In genomic region chr2:134206029-134206428, GRCh38 we compare ENCODE assay signal across 16 cellular contexts. TPM values are rescaled to one million over a fixed set of nuclear protein-coding genes. Genes with fewer than 3 reads are reported as not detected.
DNase-seq lines count a peak whose midpoint lies in the region; ATAC-seq, FAIRE-seq and TF ChIP-seq lines count a peak whose summit lies in the region.
"Had no signal": no experiment of that assay in that cellular context is flagged by ENCODE, and none has a peak within 500 bp of the region (broad histone marks: within the 10 kb centered on the region; RNA-seq: fewer than 3 reads in every experiment).

No MANE protein-coding gene starts in this region.

- no peak for TF ChIP-seq EP300 in H1 (IDR thresholded peaks at IDR 0.05; ENCODE audit: borderline replicate concordance in 1 of 2, low read depth in 2 of 2, low read length in 2 of 2)

- no peaks in the 10 kb centered on the region for H3K23me2 ChIP-seq in H1 (ENCODE audit: low read depth, low read length)

- no peak overlapping the region for H3K4ac ChIP-seq in H1 (replicated peaks; ENCODE audit: insufficient read length, low read depth, low read length)

- no peak overlapping the region for H2BK15ac ChIP-seq in H1 (ENCODE audit: low read length)

- CTCF ChIA-PET in H1 (lab: Charles Lee; ENCODE audit: partially characterized antibody) = interaction anchor here (0.9 to 12.8 kb wide), 23 partner anchors 9 to 322 kb away, joined by 3 to 240 read pairs (median 4); no protein-coding TSS in a partner anchor
- CTCF ChIA-PET in MCF 10A (lab: Yijun Ruan, JAX) = interaction anchor here (0.6 to 4.5 kb wide), 12 partner anchors 9 to 320 kb away, joined by 3 to 144 read pairs (median 4); no protein-coding TSS in a partner anchor

- no peak overlapping the region for H3K27ac Mint-ChIP-seq in T-helper 2 cell treated with Interferon-gamma antibody and Interleukin-4, amounts not matched to agents 5 μg/mL and 100 μg/mL, for 36 hours
- H3K27ac Mint-ChIP-seq in MCF 10A (ENCODE audit: low read depth, unreplicated experiment) = no peak overlapping the region
- H3K27ac Mint-ChIP-seq: activated naive CD8-positive, alpha-beta T cell; T-cell had no signal

- TF ChIP-seq CTCF in H1 (IDR thresholded peaks at IDR 0.05; ENCODE audit: control extremely low read depth in 1 of 3, insufficient read depth in 1 of 3, low read depth in 1 of 3, low read length in 3 of 3) = no peak
- TF ChIP-seq CTCF in MCF 10A (IDR thresholded peaks at IDR 0.05; ENCODE audit: unreplicated experiment) = no peak

- no peak overlapping the region for H4K5ac ChIP-seq in H1 (ENCODE audit: insufficient read length, low read depth, low read length)

- H3K9me3 Mint-ChIP-seq in T-helper 2 cell treated with Interferon-gamma antibody and Interleukin-4, amounts not matched to agents 5 μg/mL and 100 μg/mL, for 36 hours = no peaks in the 10 kb centered on the region
- no peaks in the 10 kb centered on the region for H3K9me3 Mint-ChIP-seq in MCF 10A (ENCODE audit: unreplicated experiment)
- H3K9me3 Mint-ChIP-seq: neural crest cell, T-cell had no signal

- intact Hi-C loops in MCF 10A (cut with micrococcal nuclease) = loop anchor here (5.0 kb wide), 4 partner anchors 36 to 319 kb away; no protein-coding TSS in a partner anchor

- H4K20me1 ChIP-seq in BLaER1 (peaks cover 80% of the 10 kb centered on the region), H1 (replicated peaks in 1 of 2; ENCODE audit: control insufficient read depth in 1 of 2, insufficient read depth in 2 of 2, low read length in 2 of 2) (peaks cover 3 to 18% of the 10 kb centered on the region in 2 experiments)

- no peak overlapping the region for H3K4me3 Mint-ChIP-seq in T-helper 2 cell treated with Interferon-gamma antibody and Interleukin-4, amounts not matched to agents 5 μg/mL and 100 μg/mL, for 36 hours
- H3K4me3 Mint-ChIP-seq in MCF 10A (ENCODE audit: unreplicated experiment) = no peak overlapping the region
- H3K4me3 Mint-ChIP-seq: activated naive CD8-positive, alpha-beta T cell; neural crest cell; T-cell had no signal

- no peaks in the 10 kb centered on the region for H3K4me1 Mint-ChIP-seq in T-helper 2 cell treated with Interferon-gamma antibody and Interleukin-4, amounts not matched to agents 5 μg/mL and 100 μg/mL, for 36 hours (ENCODE audit: low read depth)
- H3K4me1 Mint-ChIP-seq in MCF 10A (ENCODE audit: insufficient read depth, unreplicated experiment) = peaks cover 21% of the 10 kb centered on the region

- no peak overlapping the region for H3K23ac ChIP-seq in H1 (ENCODE audit: insufficient read length)

- no peaks in the 10 kb centered on the region for H3K36me3 Mint-ChIP-seq in T-helper 2 cell treated with Interferon-gamma antibody and Interleukin-4, amounts not matched to agents 5 μg/mL and 100 μg/mL, for 36 hours (ENCODE audit: low read depth)
- H3K36me3 Mint-ChIP-seq in MCF 10A (ENCODE audit: insufficient read depth, unreplicated experiment) = no peaks in the 10 kb centered on the region
- H3K36me3 Mint-ChIP-seq: activated naive CD8-positive, alpha-beta T cell; T-cell had no signal

- H3K56ac ChIP-seq in H1 (replicated peaks; ENCODE audit: insufficient read length, low read depth, low read length) = no peak overlapping the region

- H3K18ac ChIP-seq in H1 (ENCODE audit: extremely low read depth, low read length) = no peak overlapping the region

- no peak overlapping the region for H4K91ac ChIP-seq in H1 (replicated peaks; ENCODE audit: insufficient read length, low read length)

- DNase-seq in GM19239 (ENCODE audit: insufficient read length, low spot score) (no peak), NCI-H2227 (lab: John Stamatoyannopoulos, UW; ENCODE audit: unreplicated experiment) (peak; percentile 67), H1 (ENCODE audit: low read depth in 1 of 2, low spot score in 2 of 2) (no peak), MCF 10A (ENCODE audit: unreplicated experiment) (no peak), cerebellar cortex (ENCODE audit: low spot score) (no peak)
- no peak for DNase-seq in T-helper 2 cell treated with Interferon-gamma antibody and Interleukin-4, amounts not matched to agents 5 μg/mL and 100 μg/mL, for 36 hours (ENCODE audit: low spot score)
- DNase-seq: dorsolateral prefrontal cortex, NCI-H1048, NCI-H774, small intestine, T-cell had no signal

- no peaks in the 10 kb centered on the region for H3K9me3 ChIP-seq in BLaER1
- no peaks in the 10 kb centered on the region for H3K9me3 ChIP-seq in H1 (ENCODE audit: insufficient read depth in 2 of 2, low read depth in 1 of 2, low read length in 1 of 2)

- no peak overlapping the region for H2AK5ac ChIP-seq in H1 (ENCODE audit: low read depth, low read length)

- H2AFZ ChIP-seq in H1 (ENCODE audit: low read length) = no peak overlapping the region

- H2BK20ac ChIP-seq in H1 (ENCODE audit: low read length) = no peak overlapping the region

- H3K27me3 ChIP-seq in BLaER1 (no peaks in the 10 kb centered on the region), H1 (replicated peaks in 1 of 4; ENCODE audit: control insufficient read depth in 3 of 4, extremely low read depth in 1 of 4, insufficient read depth in 3 of 4, low read length in 3 of 4) (no peaks in the 10 kb centered on the region)
- H3K27me3 ChIP-seq: dorsolateral prefrontal cortex had no signal

- peak overlapping the region; percentile 43 for H3K4me2 ChIP-seq in BLaER1
- H3K4me2 ChIP-seq in H1 (ENCODE audit: insufficient read depth in 1 of 2, low read depth in 2 of 2, low read length in 2 of 2) = peak overlapping the region; percentile 4 to 13; a peak in 1 of 4 replicates

- POLR2A ChIA-PET in H1 (lab: Charles Lee; ENCODE audit: partially characterized antibody) = interaction anchor here (1.2 to 8.0 kb wide), 2 partner anchors 70 to 85 kb away, joined by 3 to 37 read pairs; no protein-coding TSS in a partner anchor
- POLR2A ChIA-PET in MCF 10A (lab: Yijun Ruan, JAX) = interaction anchor here (4.3 kb wide), 1 partner anchor 87 kb away, joined by 27 read pairs; no protein-coding TSS in a partner anchor

- H3K4me1 ChIP-seq in BLaER1 (peaks cover 77% of the 10 kb centered on the region), H1 (replicated peaks in 1 of 4; ENCODE audit: control insufficient read depth in 3 of 4, insufficient read depth in 4 of 4, low read length in 3 of 4) (peaks cover 20 to 39% (median 28%) of the 10 kb centered on the region in 4 experiments)

- TF ChIP-seq RAD21 in H1 (IDR thresholded peaks at IDR 0.05 in 1 of 2, conservative IDR thresholded peaks at IDR 0.05 in 1 of 2; ENCODE audit: low read depth in 2 of 2, low read length in 2 of 2) = no peak

- H2BK12ac ChIP-seq in H1 (ENCODE audit: low read depth, low read length) = no peak overlapping the region

- no peak overlapping the region for H3K4me3 ChIP-seq in BLaER1
- H3K4me3 ChIP-seq in H1 (ENCODE audit: extremely low read depth in 1 of 4, insufficient read depth in 2 of 4, low read depth in 3 of 4, low read length in 4 of 4) = 0 out of 8 replicates have a peak overlapping the region, but pooled peaks of 1 of the 4 experiments have one; percentile 1

- no TSS peak for BruUV-seq in MCF 10A (replicated peaks; lab: Mats Ljungman, UMichigan)

- H2BK5ac ChIP-seq in H1 (ENCODE audit: low read depth, low read length) = no peak overlapping the region

- FAIRE-seq in GM19239 (lab: Jason Lieb, UNC) (peak; percentile 64), H1 (lab: Jason Lieb, UNC) (peak; percentile 55)
- FAIRE-seq: keratinocyte, small intestine had no signal

- no peak overlapping the region for H3K27ac ChIP-seq in BLaER1
- H3K27ac ChIP-seq in H1 (ENCODE audit: low read depth, low read length) = no peak overlapping the region

- no peaks in the 10 kb centered on the region for H3K27me3 Mint-ChIP-seq in T-helper 2 cell treated with Interferon-gamma antibody and Interleukin-4, amounts not matched to agents 5 μg/mL and 100 μg/mL, for 36 hours (ENCODE audit: low read depth)
- no peaks in the 10 kb centered on the region for H3K27me3 Mint-ChIP-seq in MCF 10A (ENCODE audit: insufficient read depth, unreplicated experiment)
- H3K27me3 Mint-ChIP-seq: activated naive CD8-positive, alpha-beta T cell; T-cell had no signal

- no peak overlapping the region for H2BK120ac ChIP-seq in H1 (replicated peaks; ENCODE audit: low read depth, low read length)

- WGBS in H1 (ENCODE audit: extremely low coverage in 1 of 2, insufficient coverage in 1 of 2, insufficient read length in 1 of 2, insufficient replicate concordance in 2 of 2, low coverage in 1 of 2, low lambda C conversion rate in 2 of 2, missing lambda C conversion rate in 1 of 2), 2 experiments = 3% methylated on average over 2 of the region's 2 CpGs; no CpG with 5 or more reads in 1 of the 2 experiments

- no peak for TF ChIP-seq POLR2A in H1 (IDR thresholded peaks at IDR 0.05; ENCODE audit: control extremely low read depth in 1 of 2, low read depth in 2 of 2, low read length in 2 of 2)

- H3K14ac ChIP-seq in H1 (ENCODE audit: insufficient read length) = no peak overlapping the region

- H3K36me3 ChIP-seq in BLaER1 (peaks cover 28% of the 10 kb centered on the region), H1 (ENCODE audit: control insufficient read depth in 2 of 4, insufficient read depth in 4 of 4, low read length in 3 of 4) (no peaks in the 10 kb centered on the region)

- H3K79me1 ChIP-seq in H1 (ENCODE audit: low read depth, low read length) = peaks cover 3% of the 10 kb centered on the region; the same call in 1 of the 2 replicates

- H3K79me2 ChIP-seq in H1 (ENCODE audit: control insufficient read depth in 1 of 2, insufficient read depth in 2 of 2, low read length in 2 of 2) = peaks cover 0 to 48% of the 10 kb centered on the region in 2 experiments; a peak in 3 of 4 replicates

- ATAC-seq in HG02759 (IDR thresholded peaks at IDR 0.05; ENCODE audit: unreplicated experiment) = no peak
- ATAC-seq: T-cell had no signal

- no peak overlapping the region for H3K9ac ChIP-seq in BLaER1
- no peak overlapping the region for H3K9ac ChIP-seq in H1 (replicated peaks in 1 of 4; ENCODE audit: extremely low read depth in 1 of 4, low read depth in 3 of 4, low read length in 3 of 4)

- no peak overlapping the region for H4K8ac ChIP-seq in H1 (ENCODE audit: extremely low read depth, insufficient read depth, low read length)

TF ChIP-seq in H1, 55 proteins besides CTCF, POLR2A, EP300 and RAD21 (continues in another document):
- TF ChIP-seq YY1 (IDR thresholded peaks at IDR 0.05; ENCODE audit: low read depth, low read length) (peak; percentile 39; the same call in 1 of the 2 replicates), RNF2 (IDR thresholded peaks at IDR 0.05; ENCODE audit: borderline replicate concordance, low read depth, low read length, missing control alignments, poor library complexity, severe bottlenecking) (no peak)

RNA-seq across cellular contexts. Expression of gene MGAT5, which starts 47.8 kb away (rescaled TPM):
- 49.2 and 49.4 TPM in 2 replicates for total RNA-seq in H1 (2021; fragmentation: NEBNext Ultra II Directional; extraction: Animal tissue kit (Norgen Biotek cat#: 25700))
- polyA plus RNA-seq in H1 (2011; rRNA removed) = 10.9 and 11.2 TPM in 2 replicates
- polyA plus RNA-seq in H1 (2011; cell fraction: cytosol; rRNA removed) = 14.8 TPM
- polyA plus RNA-seq in H1 (2011; cell fraction: nucleus; rRNA removed) = 20.7 TPM
- 16.3 to 23.5 TPM (median 19.1 TPM) in 4 replicates for polyA plus RNA-seq in H1 (2012, experiment 1 of 2)
- 1.8 TPM for polyA plus RNA-seq in H1 (2012, experiment 2 of 2)
- 21.6 TPM for polyA plus RNA-seq in H1 (2013, experiment 1 of 2)
- polyA plus RNA-seq in H1 (2013, experiment 2 of 2) = 23.7 TPM
- 66.6 and 90.3 TPM in 2 replicates for polyA minus RNA-seq in H1 (2011; rRNA and poly(A)+ RNA removed)
- 26.0 TPM for polyA minus RNA-seq in H1 (2011; cell fraction: cytosol; rRNA and poly(A)+ RNA removed)
- 119 TPM for polyA minus RNA-seq in H1 (2011; cell fraction: nucleus; rRNA and poly(A)+ RNA removed)
- total RNA-seq in MCF 10A (2022) = 22.2 and 32.3 TPM in 2 replicates
